ENCODE assay signal across 1 cellular context in genomic region chr2:138059967-138060635, GRCh38.
A peak's percentile ranks its signal among the peaks of the same experiment; 100 is the strongest.
TF ChIP-seq lines count a peak whose summit lies in the region.

No MANE protein-coding gene starts in this region.

TF ChIP-seq in SK-N-SH, 30 proteins besides CTCF, POLR2A, EP300 and RAD21 (continued from another document):
- peak; percentile 49; the same call in 1 of the 2 replicates for TF ChIP-seq MAX (IDR thresholded peaks at IDR 0.05; ENCODE audit: low read depth)
